Comparison of ENCODE assay signal across 8 cellular contexts in genomic region chr11:106076923-106077608, GRCh38. TPM values are rescaled to one million over a fixed set of nuclear protein-coding genes. Genes with fewer than 3 reads are reported as not detected.
A peak's percentile ranks its signal among the peaks of the same experiment; 100 is the strongest.
DNase-seq lines count a peak whose midpoint lies in the region; ATAC-seq and TF ChIP-seq lines count a peak whose summit lies in the region.

Gene KBTBD3, minus strand, starts transcription at chr11:106077347. Its CDS starts 18,250 bp downstream, at chr11:106059097.

- no peaks in the 10 kb centered on the region for H3K27me3 Mint-ChIP-seq in naive thymus-derived CD8-positive, alpha-beta T cell
- no peaks in the 10 kb centered on the region for H3K27me3 Mint-ChIP-seq in stimulated activated naive B cell treated with anti-CD40 and anti-IgM and Interleukin-4, amounts not matched to agents 10 μg/mL and 1 μg/mL and 100 μg/mL, for 72 hours

- peak; percentile 91 to 92 for ATAC-seq in naive thymus-derived CD8-positive, alpha-beta T cell
- peak; percentile 93 to 95 for ATAC-seq in stimulated activated naive B cell treated with anti-CD40 and anti-IgM and Interleukin-4, amounts not matched to agents 10 μg/mL and 1 μg/mL and 100 μg/mL, for 72 hours (replicated peaks)

- peak within 1 kb of the TSS; percentile 87 for H3K27ac ChIP-seq in RWPE1

- DNase-seq in ELR (ENCODE audit: low read depth) (peak; percentile 99), H7 (peak; percentile 89), LoVo (ENCODE audit: low spot score) (peak; percentile 97), RWPE1 (ENCODE audit: low spot score) (peak; percentile 90), fibroblast of peridontal ligament (ENCODE audit: extremely low read depth) (peak; percentile 99)
- peak; percentile 97 for DNase-seq in activated T-helper 9 cell treated with anti-CD3 and anti-CD28 coated beads, Interleukin-2, amount 50 U/mL, for 16 hours (ENCODE audit: low read depth)
- DNase-seq in naive thymus-derived CD8-positive, alpha-beta T cell, result peak; percentile 90 to 99 (median 99)
- peak; percentile 99 for DNase-seq in stimulated activated naive B cell treated with anti-CD40 and anti-IgM and Interleukin-4, amounts not matched to agents 10 μg/mL and 1 μg/mL and 100 μg/mL, for 72 hours

- POLR2A ChIA-PET in RWPE1 (lab: Yijun Ruan, JAX; ENCODE audit: low non-redundant PET), result interaction anchor here (0.5 kb wide), 1 partner anchor 489 kb away, joined by 3 read pairs; no protein-coding TSS in a partner anchor
- POLR2A ChIA-PET in naive thymus-derived CD8-positive, alpha-beta T cell (lab: Charles Lee), result interaction anchor here (0.9 to 1.4 kb wide), 3 partner anchors 54 to 1932 kb away, joined by 4 to 5 read pairs (median 5); partner anchors contain the start of genes CUL5 and CWF19L2

- peak; percentile 71 for TF ChIP-seq CTCF in RWPE1 (conservative IDR thresholded peaks at IDR 0.05; ENCODE audit: low read depth)

- H3K4me3 ChIP-seq in H7 (ENCODE audit: insufficient read depth, low read depth, low read length), result peak within 1 kb of the TSS; percentile 93

- peaks cover 10% of the 10 kb centered on the region for H3K36me3 ChIP-seq in H7 (replicated peaks; ENCODE audit: control insufficient read depth, insufficient read depth, low read length)

- H3K4me3 Mint-ChIP-seq in naive thymus-derived CD8-positive, alpha-beta T cell, result peak within 1 kb of the TSS; percentile 90 to 100 (median 98)
- H3K4me3 Mint-ChIP-seq in stimulated activated naive B cell treated with anti-CD40 and anti-IgM and Interleukin-4, amounts not matched to agents 10 μg/mL and 1 μg/mL and 100 μg/mL, for 72 hours, result peak within 1 kb of the TSS; percentile 96 to 98

- H3K4me1 Mint-ChIP-seq in naive thymus-derived CD8-positive, alpha-beta T cell, result peaks cover 30 to 63% (median 61%) of the 10 kb centered on the region in 4 donors
- H3K4me1 Mint-ChIP-seq in stimulated activated naive B cell treated with anti-CD40 and anti-IgM and Interleukin-4, amounts not matched to agents 10 μg/mL and 1 μg/mL and 100 μg/mL, for 72 hours, result peaks cover 20 to 43% of the 10 kb centered on the region in 2 donors

- H3K9me3 Mint-ChIP-seq in naive thymus-derived CD8-positive, alpha-beta T cell, result no peaks in the 10 kb centered on the region
- H3K9me3 Mint-ChIP-seq in stimulated activated naive B cell treated with anti-CD40 and anti-IgM and Interleukin-4, amounts not matched to agents 10 μg/mL and 1 μg/mL and 100 μg/mL, for 72 hours, result no peaks in the 10 kb centered on the region

- CTCF ChIA-PET in RWPE1 (lab: Yijun Ruan, JAX), result interaction anchor here (0.5 to 1.6 kb wide), 3 partner anchors 10 to 21 kb away, joined by 3 to 4 read pairs (median 3); no protein-coding TSS in a partner anchor

- H3K27ac Mint-ChIP-seq in naive thymus-derived CD8-positive, alpha-beta T cell, result peak within 1 kb of the TSS; percentile 93 to 100 (median 98)
- peak within 1 kb of the TSS; percentile 98 for H3K27ac Mint-ChIP-seq in stimulated activated naive B cell treated with anti-CD40 and anti-IgM and Interleukin-4, amounts not matched to agents 10 μg/mL and 1 μg/mL and 100 μg/mL, for 72 hours

- H3K27me3 ChIP-seq in H7 (ENCODE audit: control insufficient read depth, insufficient read depth, low read length), result no peaks in the 10 kb centered on the region

- peaks cover 0 to 32% (median 12%) of the 10 kb centered on the region in 3 donors for H3K36me3 Mint-ChIP-seq in naive thymus-derived CD8-positive, alpha-beta T cell
- H3K36me3 Mint-ChIP-seq in stimulated activated naive B cell treated with anti-CD40 and anti-IgM and Interleukin-4, amounts not matched to agents 10 μg/mL and 1 μg/mL and 100 μg/mL, for 72 hours, result peaks cover 6 to 12% of the 10 kb centered on the region in 2 donors

RNA-seq across cellular contexts. Expression of gene KBTBD3, which starts in this region (rescaled TPM):
- total RNA-seq in H7 (2014; rRNA removed; shearing (Covaris generic)), result 3.4 and 4.0 TPM in 2 replicates
- 10 to 100 TPM; 10.5 to 13.2 TPM for total RNA-seq in naive thymus-derived CD8-positive, alpha-beta T cell
- 10 to 100 TPM in 1 of 3 donors, 1 to 10 TPM in 2; 5.1 to 17.5 (median 9.7) TPM for polyA plus RNA-seq in naive thymus-derived CD8-positive, alpha-beta T cell

Comparison
In these comparisons a context has a peak if more than half of its experiments do, and no peak if none do; other contexts are left out.
1. Peak in every context shown above with its lines: DNase-seq, ATAC-seq, H3K4me3 ChIP-seq and H3K27ac ChIP-seq.